15 cellular contexts compared by ENCODE assay signal in the genomic region with DNA sequence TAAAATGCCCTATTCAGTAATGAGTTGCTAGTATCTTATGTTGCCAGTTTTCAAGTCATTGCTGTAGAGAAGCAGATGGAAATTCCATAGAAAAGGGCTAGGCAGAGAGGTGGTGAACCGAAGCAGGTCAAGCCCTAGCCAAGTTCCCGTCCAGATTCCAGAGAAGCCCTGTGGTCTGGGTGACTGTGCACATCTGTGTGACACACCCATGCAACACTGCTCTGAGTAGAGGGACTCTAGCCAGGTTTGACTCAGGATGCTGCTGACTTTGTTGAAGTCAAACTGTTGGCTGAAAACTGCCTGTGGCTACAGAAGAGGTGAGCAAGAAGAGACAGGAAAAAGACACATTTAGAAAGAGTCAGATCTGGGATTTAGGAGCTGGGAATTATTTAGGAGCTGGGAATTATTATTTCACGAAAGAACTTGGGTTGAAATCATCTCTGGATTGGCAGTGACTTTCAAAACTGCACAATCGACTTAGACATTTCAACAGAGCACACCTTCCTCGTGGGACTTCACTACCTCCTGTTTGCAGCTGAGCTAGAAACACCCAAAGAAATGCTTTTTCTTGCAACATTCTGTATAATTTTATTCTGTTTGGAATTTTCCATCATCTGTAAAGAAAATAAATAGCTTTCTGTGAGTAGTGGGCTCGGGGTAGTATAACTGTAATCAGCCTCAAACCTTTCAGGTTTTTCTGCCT.
DNase-seq lines count a peak whose midpoint lies in the region; ATAC-seq and TF ChIP-seq lines count a peak whose summit lies in the region.
"Had no signal": no experiment of that assay in that cellular context is flagged by ENCODE, and none has a peak within 500 bp of the region (broad histone marks: within the 10 kb centered on the region; RNA-seq: fewer than 3 reads in every experiment).

No MANE protein-coding gene starts in this region.

- peak overlapping the region; percentile 12 for H2AFZ ChIP-seq in mammary epithelial cell (ENCODE audit: low read depth, low read length)

- H3K9ac ChIP-seq in mammary epithelial cell (ENCODE audit: insufficient read depth, low read length): no peak overlapping the region

- in situ Hi-C loops in mammary epithelial cell (cut with MboI; ENCODE audit: low sequenced_read_pairs in 2 of 2): loop anchor here in 1 of 2 donors (10.0 kb wide), 2 partner anchors 56 to 186 kb away; no protein-coding TSS in a partner anchor

- peaks cover 18% of the 10 kb centered on the region for H3K4me1 ChIP-seq in mammary epithelial cell (ENCODE audit: insufficient read depth, low read length)

- DNase-seq in AG09319 (ENCODE audit: extremely low read depth, low read depth): peak; percentile 72
- peak; percentile 88 for DNase-seq in HFF-Myc (ENCODE audit: extremely low read depth, low read depth)
- peak; percentile 89 for DNase-seq in mammary epithelial cell
- DNase-seq in left ventricle myocardium superior: peak; percentile 35
- no peak for DNase-seq in C1 segment of cervical spinal cord (lab: John Stamatoyannopoulos, UW)
- no peak for DNase-seq in GDM1 (lab: John Stamatoyannopoulos, UW)
- DNase-seq: activated CD4-positive, CD25-positive, alpha-beta regulatory T cell treated with anti-CD3 and anti-CD28 coated beads, Interleukin-2, amount 50 U/mL, for 72 hours; activated T-cell treated with anti-CD3 and anti-CD28 coated beads, Interleukin-2, amount 50 U/mL, for 4 hours; Karpas-422; mucosa of descending colon; stimulated activated CD4-positive, alpha-beta T cell treated with anti-CD3 and anti-CD28 coated beads, Interleukin-4, amount 100 ng/mL, for 1 hour; stimulated activated naive CD4-positive, alpha-beta T cell treated with Interleukin-2 at 50 U/mL for 16 hours; T-cell had no signal

- H3K79me2 ChIP-seq in mammary epithelial cell (ENCODE audit: insufficient read depth, low read length): no peaks in the 10 kb centered on the region

- dilution Hi-C loops in mammary epithelial cell (cut with HindIII; ENCODE audit: low sequenced_read_pairs): loop anchor here (5.0 kb wide), 1 partner anchor 53 kb away; no protein-coding TSS in a partner anchor

- H3K27me3 ChIP-seq in mammary epithelial cell (ENCODE audit: insufficient read depth, low read length): no peaks in the 10 kb centered on the region

- H4K20me1 ChIP-seq in mammary epithelial cell (ENCODE audit: insufficient read depth, low read length): no peaks in the 10 kb centered on the region

- TF ChIP-seq CTCF in AG09319 (IDR thresholded peaks at IDR 0.05; ENCODE audit: low read depth, low read length) (no peak), HFF-Myc (IDR thresholded peaks at IDR 0.05; ENCODE audit: low read depth, low read length, missing control alignments) (no peak), mammary epithelial cell (conservative IDR thresholded peaks at IDR 0.05 in 1 of 2, IDR thresholded peaks at IDR 0.05 in 1 of 2; ENCODE audit: extremely low read depth in 1 of 2, insufficient read depth in 1 of 2, low read depth in 1 of 2, low read length in 2 of 2) (no peak)

- ATAC-seq in left ventricle myocardium superior (peak; percentile 88), GM18498 (IDR thresholded peaks at IDR 0.05; ENCODE audit: unreplicated experiment) (no peak), GM19324 (IDR thresholded peaks at IDR 0.05; ENCODE audit: low FRiP score, unreplicated experiment) (no peak)
- ATAC-seq: activated T-cell treated with anti-CD3 and anti-CD28 coated beads, Interleukin-2, amount 50 U/mL, for 4 hours; mucosa of descending colon; T-cell had no signal

- BruUV-seq in mammary epithelial cell (replicated peaks; lab: Mats Ljungman, UMichigan): TSS peak; percentile 75

- peak overlapping the region; percentile 74 for H3K4me2 ChIP-seq in mammary epithelial cell (ENCODE audit: insufficient read depth, low read depth, low read length)

- H3K36me3 ChIP-seq in mammary epithelial cell (ENCODE audit: insufficient read depth, low read length): no peaks in the 10 kb centered on the region

- CTCF ChIA-PET in mammary epithelial cell (lab: Charles Lee; ENCODE audit: low non-redundant PET): no interaction called here

- intact Hi-C loops in mammary epithelial cell (cut with micrococcal nuclease): loop anchor here (10.0 kb wide), 1 partner anchor 386 kb away; no protein-coding TSS in a partner anchor
- intact Hi-C loops in left ventricle myocardium superior (cut with micrococcal nuclease): no loop called here

- H3K27ac ChIP-seq in mammary epithelial cell (ENCODE audit: insufficient read depth, low read depth, low read length): peak overlapping the region; percentile 56

- WGBS in mammary epithelial cell (ENCODE audit: low coverage, missing lambda C conversion rate): 11% methylated on average over 6 of the region's 6 CpGs

- H3K9me3 ChIP-seq in mammary epithelial cell (replicated peaks; ENCODE audit: insufficient read depth, low read length): no peaks in the 10 kb centered on the region
- H3K9me3 ChIP-seq: mucosa of descending colon had no signal

- H3K4me3 ChIP-seq in HFF-Myc (replicated peaks; ENCODE audit: low read depth, low read length): peak overlapping the region; percentile 12
- no peak overlapping the region for H3K4me3 ChIP-seq in mammary epithelial cell (replicated peaks in 1 of 3; ENCODE audit: insufficient read depth in 1 of 3, low read depth in 2 of 3, low read length in 3 of 3)
- H3K4me3 ChIP-seq: mucosa of descending colon had no signal

Comparison
In these comparisons a context has a peak if more than half of its experiments do, and no peak if none do; other contexts are left out.
1. DNase-seq: peak in AG09319 (single experiment), HFF-Myc (single experiment), mammary epithelial cell (single experiment) and left ventricle myocardium superior (single experiment); none in C1 segment of cervical spinal cord (0 of 14) and GDM1 (single experiment).